Comparison of ENCODE assay signal across 12 cellular contexts in the genomic region with DNA sequence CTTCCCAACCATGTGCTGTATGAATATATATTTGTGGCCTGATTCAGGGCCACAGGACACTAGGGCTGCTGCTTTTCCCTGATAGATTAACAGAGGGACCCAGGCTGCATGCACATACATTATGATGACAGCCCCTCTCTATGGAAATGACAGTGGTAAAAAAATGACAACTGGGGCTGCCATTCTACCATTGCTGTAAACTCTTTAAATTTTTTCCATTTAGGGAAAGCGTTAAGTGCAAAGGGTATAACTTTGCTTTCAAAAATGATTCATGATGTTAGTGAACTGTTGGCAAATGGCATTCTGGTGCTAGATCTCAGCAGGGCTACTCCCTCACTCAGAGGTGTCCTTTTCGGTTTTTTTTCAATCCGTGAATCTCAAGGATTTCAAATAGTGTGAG. TPM values are rescaled to one million over a fixed set of nuclear protein-coding genes. Genes with fewer than 3 reads are reported as not detected.
DNase-seq lines count a peak whose midpoint lies in the region; ATAC-seq and TF ChIP-seq lines count a peak whose summit lies in the region.
"Had no signal": no experiment of that assay in that cellular context is flagged by ENCODE, and none has a peak within 500 bp of the region (broad histone marks: within the 10 kb centered on the region; RNA-seq: fewer than 3 reads in every experiment).

No MANE protein-coding gene starts in this region.

- peaks cover 43% of the 10 kb centered on the region for H3K4me1 Mint-ChIP-seq in Caco-2 (ENCODE audit: low read depth, unreplicated experiment)

- POLR2A ChIA-PET in Caco-2 (lab: Charles Lee): no interaction called here

- intact Hi-C loops in Caco-2 (cut with micrococcal nuclease; ENCODE audit: unreplicated experiment): no loop called here

- no peak overlapping the region for H2AFZ ChIP-seq in osteoblast (ENCODE audit: low read length)

- H3K4me1 ChIP-seq in Caco-2: peaks cover 27% of the 10 kb centered on the region
- H3K4me1 ChIP-seq in Peyer's patch: peaks cover 5 to 63% (median 14%) of the 10 kb centered on the region in 4 donors
- peaks cover 46% of the 10 kb centered on the region for H3K4me1 ChIP-seq in osteoblast (ENCODE audit: insufficient read depth, low read length)

- H3K27me3 ChIP-seq in Caco-2 (replicated peaks; ENCODE audit: control insufficient read depth, insufficient read depth, low read length) (no peaks in the 10 kb centered on the region), Peyer's patch (no peaks in the 10 kb centered on the region), osteoblast (ENCODE audit: insufficient read depth, low read length) (no peaks in the 10 kb centered on the region)

- H3K36me3 ChIP-seq in Caco-2 (ENCODE audit: control insufficient read depth, insufficient read depth, low read length) (no peaks in the 10 kb centered on the region; the same call in 1 of the 2 replicates), Peyer's patch (no peaks in the 10 kb centered on the region), osteoblast (ENCODE audit: insufficient read depth, low read length) (peaks cover 1% of the 10 kb centered on the region)

- no peak for TF ChIP-seq CTCF in Caco-2 (IDR thresholded peaks at IDR 0.05; ENCODE audit: insufficient read depth in 1 of 2, low read depth in 1 of 2, low read length in 1 of 2, severe bottlenecking in 1 of 2, unreplicated experiment in 1 of 2)
- no peak for TF ChIP-seq CTCF in Peyer's patch (IDR thresholded peaks at IDR 0.05)
- TF ChIP-seq CTCF in fibroblast of villous mesenchyme (IDR thresholded peaks at IDR 0.05; ENCODE audit: insufficient read depth, low read depth, low read length): no peak
- TF ChIP-seq CTCF in osteoblast (IDR thresholded peaks at IDR 0.05; ENCODE audit: extremely low read depth, low read depth, low read length): no peak

- H3K27ac Mint-ChIP-seq in Caco-2 (ENCODE audit: unreplicated experiment): peak overlapping the region; percentile 79
- H3K27ac Mint-ChIP-seq: activated T-cell treated with anti-CD3 and anti-CD28 coated beads, Interleukin-2, amount 50 U/mL, for 24 hours; T-helper 2 cell treated with Interferon-gamma antibody and Interleukin-4, amounts not matched to agents 5 μg/mL and 100 μg/mL, for 36 hours had no signal

- peaks cover 78% of the 10 kb centered on the region for H3K79me2 ChIP-seq in osteoblast (ENCODE audit: insufficient read depth, low read length)

- H3K4me3 ChIP-seq in Caco-2 (ENCODE audit: low read depth, low read length) (no peak overlapping the region; the same call in 1 of the 2 replicates), Peyer's patch (no peak overlapping the region), fibroblast of villous mesenchyme (ENCODE audit: low read depth, low read length) (no peak overlapping the region), osteoblast (ENCODE audit: insufficient read depth, low read length) (no peak overlapping the region)

- H3K9me3 ChIP-seq in Caco-2 (no peaks in the 10 kb centered on the region), Peyer's patch (peaks cover 0 to 4% (median 0%) of the 10 kb centered on the region in 4 donors), osteoblast (ENCODE audit: low read depth, low read length) (no peaks in the 10 kb centered on the region)

- DNase-seq in Caco-2 (no peak), Peyer's patch (peak in 2 of 3 donors; percentile 1 to 19), fibroblast of villous mesenchyme (ENCODE audit: low read depth) (peak; percentile 41), osteoblast (ENCODE audit: insufficient read length, low spot score, missing footprints) (no peak), anterior cingulate cortex (lab: John Stamatoyannopoulos, UW) (no peak), iPS-NIHi11 (ENCODE audit: low spot score) (no peak)
- no peak for DNase-seq in activated CD4-positive, alpha-beta T cell treated with anti-CD3 and anti-CD28 coated beads, Interleukin-2, amount 50 U/mL, for 1 hour
- DNase-seq: activated T-cell treated with anti-CD3 and anti-CD28 coated beads, Interleukin-2, amount 50 U/mL, for 24 hours; IMR-90; stimulated activated CD4-positive, alpha-beta T cell treated with anti-CD3 and anti-CD28 coated beads, Interleukin-15, amount 100 ng/mL, for 24 hours had no signal

- H4K20me1 ChIP-seq in osteoblast (ENCODE audit: insufficient read depth, low read length): peaks cover 22% of the 10 kb centered on the region

- peak overlapping the region; percentile 86 for H3K4me3 Mint-ChIP-seq in Caco-2 (ENCODE audit: unreplicated experiment)
- H3K4me3 Mint-ChIP-seq: activated T-cell treated with anti-CD3 and anti-CD28 coated beads, Interleukin-2, amount 50 U/mL, for 24 hours; T-helper 2 cell treated with Interferon-gamma antibody and Interleukin-4, amounts not matched to agents 5 μg/mL and 100 μg/mL, for 36 hours had no signal

- H3K27ac ChIP-seq in Peyer's patch: peak overlapping the region in 3 of 4 donors; percentile 89 to 99 (median 98)
- H3K27ac ChIP-seq in osteoblast (ENCODE audit: low read depth, low read length): peak overlapping the region; percentile 51

- no peak overlapping the region for H3K4me2 ChIP-seq in osteoblast (ENCODE audit: insufficient read depth, low read length)

- no peak for TF ChIP-seq POLR2A in Peyer's patch (IDR thresholded peaks at IDR 0.05)

- H3K9me3 Mint-ChIP-seq in Caco-2 (ENCODE audit: unreplicated experiment): no peaks in the 10 kb centered on the region
- H3K9me3 Mint-ChIP-seq: activated T-cell treated with anti-CD3 and anti-CD28 coated beads, Interleukin-2, amount 50 U/mL, for 24 hours; T-helper 2 cell treated with Interferon-gamma antibody and Interleukin-4, amounts not matched to agents 5 μg/mL and 100 μg/mL, for 36 hours had no signal

- H3K36me3 Mint-ChIP-seq in Caco-2 (ENCODE audit: insufficient read depth, unreplicated experiment): peaks cover 36% of the 10 kb centered on the region

- H3K27me3 Mint-ChIP-seq in Caco-2 (ENCODE audit: insufficient read depth, unreplicated experiment): no peaks in the 10 kb centered on the region

- CTCF ChIA-PET in Caco-2 (lab: Charles Lee): no interaction called here

- no TSS peak for BruUV-seq in Caco-2 (replicated peaks; lab: Mats Ljungman, UMichigan)

- ATAC-seq in GM19455 (IDR thresholded peaks at IDR 0.05; ENCODE audit: unreplicated experiment): no peak

RNA-seq across cellular contexts. Expression of a gene that starts 4.2 kb away (rescaled TPM):
- total RNA-seq in Caco-2 (2022): 97.2 and 99.6 TPM in 2 replicates
- 10 to 100 TPM; 53.6 to 83.8 (median 64.7) TPM for total RNA-seq in Peyer's patch
- 74.3 and 84.7 TPM in 2 replicates for total RNA-seq in fibroblast of villous mesenchyme
- 65.1 and 65.9 TPM in 2 replicates for total RNA-seq in osteoblast

Comparison
In these comparisons a context has a peak if more than half of its experiments do, and no peak if none do; other contexts are left out.
1. DNase-seq: peak in Peyer's patch (2 of 3) and fibroblast of villous mesenchyme (single experiment); none in Caco-2 (0 of 2), osteoblast (single experiment), activated CD4-positive, alpha-beta T cell treated with anti-CD3 and anti-CD28 coated beads, Interleukin-2, amount 50 U/mL, for 1 hour (single experiment), anterior cingulate cortex (0 of 58) and iPS-NIHi11 (single experiment).